ENCODE assay signal across 1 cellular context in the genomic region with DNA sequence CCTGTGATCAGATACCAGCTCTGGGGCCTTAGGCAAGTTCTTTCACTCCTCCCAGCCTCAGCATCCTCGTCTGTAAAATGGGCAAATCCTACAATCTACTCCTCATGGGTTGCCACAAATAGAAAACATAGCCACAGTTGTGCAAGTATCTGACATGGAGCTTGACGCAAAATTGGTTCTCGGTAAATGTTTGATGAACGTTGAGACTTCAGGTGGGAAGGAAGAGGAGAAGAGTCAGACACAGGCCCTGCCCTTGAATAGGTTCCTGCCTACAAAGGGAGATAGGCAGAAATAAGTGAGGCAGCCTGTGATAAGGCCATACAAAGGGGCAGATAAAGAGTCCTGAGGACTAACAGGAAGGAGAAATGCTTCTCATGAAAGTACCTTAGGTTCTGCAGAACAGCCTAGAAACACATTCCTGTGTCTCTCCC.
A peak's percentile ranks its signal among the peaks of the same experiment; 100 is the strongest.
TF ChIP-seq lines count a peak whose summit lies in the region.

No MANE protein-coding gene starts in this region.

TF ChIP-seq in K562, 482 proteins besides CTCF, POLR2A, EP300 and RAD21 (continued from another document and continues in another):
- TF ChIP-seq, protein P1, sequence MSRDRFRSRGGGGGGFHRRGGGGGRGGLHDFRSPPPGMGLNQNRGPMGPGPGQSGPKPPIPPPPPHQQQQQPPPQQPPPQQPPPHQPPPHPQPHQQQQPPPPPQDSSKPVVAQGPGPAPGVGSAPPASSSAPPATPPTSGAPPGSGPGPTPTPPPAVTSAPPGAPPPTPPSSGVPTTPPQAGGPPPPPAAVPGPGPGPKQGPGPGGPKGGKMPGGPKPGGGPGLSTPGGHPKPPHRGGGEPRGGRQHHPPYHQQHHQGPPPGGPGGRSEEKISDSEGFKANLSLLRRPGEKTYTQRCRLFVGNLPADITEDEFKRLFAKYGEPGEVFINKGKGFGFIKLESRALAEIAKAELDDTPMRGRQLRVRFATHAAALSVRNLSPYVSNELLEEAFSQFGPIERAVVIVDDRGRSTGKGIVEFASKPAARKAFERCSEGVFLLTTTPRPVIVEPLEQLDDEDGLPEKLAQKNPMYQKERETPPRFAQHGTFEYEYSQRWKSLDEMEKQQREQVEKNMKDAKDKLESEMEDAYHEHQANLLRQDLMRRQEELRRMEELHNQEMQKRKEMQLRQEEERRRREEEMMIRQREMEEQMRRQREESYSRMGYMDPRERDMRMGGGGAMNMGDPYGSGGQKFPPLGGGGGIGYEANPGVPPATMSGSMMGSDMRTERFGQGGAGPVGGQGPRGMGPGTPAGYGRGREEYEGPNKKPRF (IDR thresholded peaks at IDR 0.05; ENCODE audit: low read depth, low read length) = no peak
- TF ChIP-seq BRF2 (IDR thresholded peaks at IDR 0.05; ENCODE audit: borderline replicate concordance, insufficient read depth, insufficient read length) (no peak), TRIM28 (IDR thresholded peaks at IDR 0.05) (0 out of 2 replicates have a peak, but pooled peaks have one; percentile 43), NR4A1 (CRISPR knock-in tag; IDR thresholded peaks at IDR 0.05) (no peak), NR4A1 (tag; IDR thresholded peaks at IDR 0.05) (peak; percentile 32; the same call in 1 of the 2 replicates), HDAC6 (IDR thresholded peaks at IDR 0.05; ENCODE audit: low read depth, low read length) (no peak), ARHGAP35 (IDR thresholded peaks at IDR 0.05; ENCODE audit: partially characterized antibody) (no peak), SUPT5H (IDR thresholded peaks at IDR 0.05) (no peak), HDAC2 (IDR thresholded peaks at IDR 0.05) (peak; percentile 96), ZNF133 (CRISPR knock-in tag; IDR thresholded peaks at IDR 0.05) (no peak), PHTF2 (CRISPR knock-in tag; IDR thresholded peaks at IDR 0.05) (no peak), SMARCA5 (IDR thresholded peaks at IDR 0.05) (peak; percentile 93), NR2C2 (CRISPR knock-in tag; IDR thresholded peaks at IDR 0.05) (no peak), NR2C2 (tag; IDR thresholded peaks at IDR 0.05) (peak; percentile 28; the same call in 1 of the 2 replicates), CREB5 (CRISPR knock-in tag; IDR thresholded peaks at IDR 0.05) (no peak), NFATC3 (IDR thresholded peaks at IDR 0.05) (no peak), CHD1 (IDR thresholded peaks at IDR 0.05; ENCODE audit: low read length) (no peak), CC2D1A (IDR thresholded peaks at IDR 0.05) (peak; percentile 50; the same call in 1 of the 2 replicates), DACH1 (IDR thresholded peaks at IDR 0.05; ENCODE audit: partially characterized antibody) (peak; percentile 26), RCOR1 (IDR thresholded peaks at IDR 0.05; ENCODE audit: borderline replicate concordance in 1 of 2, low read depth in 2 of 2, low read length in 2 of 2) (peak; percentile 49 to 93; a peak in 3 of 4 replicates), KLF16 (IDR thresholded peaks at IDR 0.05) (peak; percentile 44; the same call in 1 of the 2 replicates), HMG20B (CRISPR knock-in tag; IDR thresholded peaks at IDR 0.05) (no peak), NCOA1 (IDR thresholded peaks at IDR 0.05; ENCODE audit: low read depth) (no peak; the same call in 1 of the 2 replicates), JUN (IDR thresholded peaks at IDR 0.05; ENCODE audit: borderline replicate concordance, low read depth, low read length) (no peak), JUN (CRISPR knock-in tag; IDR thresholded peaks at IDR 0.05; ENCODE audit: borderline replicate concordance) (no peak), CBX2 (IDR thresholded peaks at IDR 0.05; ENCODE audit: insufficient read depth, low read length, poor library complexity, severe bottlenecking) (no peak), SMARCC2 (IDR thresholded peaks at IDR 0.05; ENCODE audit: low read depth) (peak; percentile 57; the same call in 1 of the 2 replicates), MCM3 (IDR thresholded peaks at IDR 0.05) (no peak), ZNF408 (CRISPR knock-in tag; IDR thresholded peaks at IDR 0.05; ENCODE audit: low read depth) (no peak), ZNF324 (CRISPR knock-in tag; IDR thresholded peaks at IDR 0.05) (no peak), ZFP36 (IDR thresholded peaks at IDR 0.05; ENCODE audit: low read depth, low read length, partially characterized antibody) (no peak), SNIP1 (IDR thresholded peaks at IDR 0.05; ENCODE audit: low read depth) (no peak), FIP1L1 (IDR thresholded peaks at IDR 0.05; ENCODE audit: low read depth, low read length, poor library complexity, severe bottlenecking) (no peak), GABPB1 (CRISPR knock-in tag; IDR thresholded peaks at IDR 0.05) (no peak), GTF2F1 (IDR thresholded peaks at IDR 0.05; ENCODE audit: low read depth, low read length) (no peak), ZNF197 (CRISPR knock-in tag; IDR thresholded peaks at IDR 0.05; ENCODE audit: low read depth) (no peak)
- TF ChIP-seq, protein P2, sequence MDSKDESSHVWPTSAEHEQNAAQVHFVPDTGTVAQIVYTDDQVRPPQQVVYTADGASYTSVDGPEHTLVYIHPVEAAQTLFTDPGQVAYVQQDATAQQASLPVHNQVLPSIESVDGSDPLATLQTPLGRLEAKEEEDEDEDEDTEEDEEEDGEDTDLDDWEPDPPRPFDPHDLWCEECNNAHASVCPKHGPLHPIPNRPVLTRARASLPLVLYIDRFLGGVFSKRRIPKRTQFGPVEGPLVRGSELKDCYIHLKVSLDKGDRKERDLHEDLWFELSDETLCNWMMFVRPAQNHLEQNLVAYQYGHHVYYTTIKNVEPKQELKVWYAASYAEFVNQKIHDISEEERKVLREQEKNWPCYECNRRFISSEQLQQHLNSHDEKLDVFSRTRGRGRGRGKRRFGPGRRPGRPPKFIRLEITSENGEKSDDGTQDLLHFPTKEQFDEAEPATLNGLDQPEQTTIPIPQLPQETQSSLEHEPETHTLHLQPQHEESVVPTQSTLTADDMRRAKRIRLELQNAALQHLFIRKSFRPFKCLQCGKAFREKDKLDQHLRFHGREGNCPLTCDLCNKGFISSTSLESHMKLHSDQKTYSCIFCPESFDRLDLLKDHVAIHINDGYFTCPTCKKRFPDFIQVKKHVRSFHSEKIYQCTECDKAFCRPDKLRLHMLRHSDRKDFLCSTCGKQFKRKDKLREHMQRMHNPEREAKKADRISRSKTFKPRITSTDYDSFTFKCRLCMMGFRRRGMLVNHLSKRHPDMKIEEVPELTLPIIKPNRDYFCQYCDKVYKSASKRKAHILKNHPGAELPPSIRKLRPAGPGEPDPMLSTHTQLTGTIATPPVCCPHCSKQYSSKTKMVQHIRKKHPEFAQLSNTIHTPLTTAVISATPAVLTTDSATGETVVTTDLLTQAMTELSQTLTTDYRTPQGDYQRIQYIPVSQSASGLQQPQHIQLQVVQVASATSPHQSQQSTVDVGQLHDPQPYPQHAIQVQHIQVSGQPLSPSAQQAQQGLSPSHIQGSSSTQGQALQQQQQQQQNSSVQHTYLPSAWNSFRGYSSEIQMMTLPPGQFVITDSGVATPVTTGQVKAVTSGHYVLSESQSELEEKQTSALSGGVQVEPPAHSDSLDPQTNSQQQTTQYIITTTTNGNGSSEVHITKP (IDR thresholded peaks at IDR 0.05; ENCODE audit: partially characterized antibody) = no peak
- TF ChIP-seq, protein P3, sequence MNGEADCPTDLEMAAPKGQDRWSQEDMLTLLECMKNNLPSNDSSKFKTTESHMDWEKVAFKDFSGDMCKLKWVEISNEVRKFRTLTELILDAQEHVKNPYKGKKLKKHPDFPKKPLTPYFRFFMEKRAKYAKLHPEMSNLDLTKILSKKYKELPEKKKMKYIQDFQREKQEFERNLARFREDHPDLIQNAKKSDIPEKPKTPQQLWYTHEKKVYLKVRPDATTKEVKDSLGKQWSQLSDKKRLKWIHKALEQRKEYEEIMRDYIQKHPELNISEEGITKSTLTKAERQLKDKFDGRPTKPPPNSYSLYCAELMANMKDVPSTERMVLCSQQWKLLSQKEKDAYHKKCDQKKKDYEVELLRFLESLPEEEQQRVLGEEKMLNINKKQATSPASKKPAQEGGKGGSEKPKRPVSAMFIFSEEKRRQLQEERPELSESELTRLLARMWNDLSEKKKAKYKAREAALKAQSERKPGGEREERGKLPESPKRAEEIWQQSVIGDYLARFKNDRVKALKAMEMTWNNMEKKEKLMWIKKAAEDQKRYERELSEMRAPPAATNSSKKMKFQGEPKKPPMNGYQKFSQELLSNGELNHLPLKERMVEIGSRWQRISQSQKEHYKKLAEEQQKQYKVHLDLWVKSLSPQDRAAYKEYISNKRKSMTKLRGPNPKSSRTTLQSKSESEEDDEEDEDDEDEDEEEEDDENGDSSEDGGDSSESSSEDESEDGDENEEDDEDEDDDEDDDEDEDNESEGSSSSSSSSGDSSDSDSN (IDR thresholded peaks at IDR 0.05; ENCODE audit: borderline replicate concordance in 1 of 2, low read depth in 2 of 2, low read length in 2 of 2) = no peak
- TF ChIP-seq, protein P4, sequence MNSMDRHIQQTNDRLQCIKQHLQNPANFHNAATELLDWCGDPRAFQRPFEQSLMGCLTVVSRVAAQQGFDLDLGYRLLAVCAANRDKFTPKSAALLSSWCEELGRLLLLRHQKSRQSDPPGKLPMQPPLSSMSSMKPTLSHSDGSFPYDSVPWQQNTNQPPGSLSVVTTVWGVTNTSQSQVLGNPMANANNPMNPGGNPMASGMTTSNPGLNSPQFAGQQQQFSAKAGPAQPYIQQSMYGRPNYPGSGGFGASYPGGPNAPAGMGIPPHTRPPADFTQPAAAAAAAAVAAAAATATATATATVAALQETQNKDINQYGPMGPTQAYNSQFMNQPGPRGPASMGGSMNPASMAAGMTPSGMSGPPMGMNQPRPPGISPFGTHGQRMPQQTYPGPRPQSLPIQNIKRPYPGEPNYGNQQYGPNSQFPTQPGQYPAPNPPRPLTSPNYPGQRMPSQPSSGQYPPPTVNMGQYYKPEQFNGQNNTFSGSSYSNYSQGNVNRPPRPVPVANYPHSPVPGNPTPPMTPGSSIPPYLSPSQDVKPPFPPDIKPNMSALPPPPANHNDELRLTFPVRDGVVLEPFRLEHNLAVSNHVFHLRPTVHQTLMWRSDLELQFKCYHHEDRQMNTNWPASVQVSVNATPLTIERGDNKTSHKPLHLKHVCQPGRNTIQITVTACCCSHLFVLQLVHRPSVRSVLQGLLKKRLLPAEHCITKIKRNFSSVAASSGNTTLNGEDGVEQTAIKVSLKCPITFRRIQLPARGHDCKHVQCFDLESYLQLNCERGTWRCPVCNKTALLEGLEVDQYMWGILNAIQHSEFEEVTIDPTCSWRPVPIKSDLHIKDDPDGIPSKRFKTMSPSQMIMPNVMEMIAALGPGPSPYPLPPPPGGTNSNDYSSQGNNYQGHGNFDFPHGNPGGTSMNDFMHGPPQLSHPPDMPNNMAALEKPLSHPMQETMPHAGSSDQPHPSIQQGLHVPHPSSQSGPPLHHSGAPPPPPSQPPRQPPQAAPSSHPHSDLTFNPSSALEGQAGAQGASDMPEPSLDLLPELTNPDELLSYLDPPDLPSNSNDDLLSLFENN (IDR thresholded peaks at IDR 0.05; ENCODE audit: low read depth in 2 of 2, low read length in 2 of 2) = no peak
- TF ChIP-seq, protein P5, sequence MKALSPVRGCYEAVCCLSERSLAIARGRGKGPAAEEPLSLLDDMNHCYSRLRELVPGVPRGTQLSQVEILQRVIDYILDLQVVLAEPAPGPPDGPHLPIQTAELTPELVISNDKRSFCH (CRISPR knock-in tag; IDR thresholded peaks at IDR 0.05) = no peak
- TF ChIP-seq, protein P5 (tag; IDR thresholded peaks at IDR 0.05) = no peak
- TF ChIP-seq, protein P6, sequence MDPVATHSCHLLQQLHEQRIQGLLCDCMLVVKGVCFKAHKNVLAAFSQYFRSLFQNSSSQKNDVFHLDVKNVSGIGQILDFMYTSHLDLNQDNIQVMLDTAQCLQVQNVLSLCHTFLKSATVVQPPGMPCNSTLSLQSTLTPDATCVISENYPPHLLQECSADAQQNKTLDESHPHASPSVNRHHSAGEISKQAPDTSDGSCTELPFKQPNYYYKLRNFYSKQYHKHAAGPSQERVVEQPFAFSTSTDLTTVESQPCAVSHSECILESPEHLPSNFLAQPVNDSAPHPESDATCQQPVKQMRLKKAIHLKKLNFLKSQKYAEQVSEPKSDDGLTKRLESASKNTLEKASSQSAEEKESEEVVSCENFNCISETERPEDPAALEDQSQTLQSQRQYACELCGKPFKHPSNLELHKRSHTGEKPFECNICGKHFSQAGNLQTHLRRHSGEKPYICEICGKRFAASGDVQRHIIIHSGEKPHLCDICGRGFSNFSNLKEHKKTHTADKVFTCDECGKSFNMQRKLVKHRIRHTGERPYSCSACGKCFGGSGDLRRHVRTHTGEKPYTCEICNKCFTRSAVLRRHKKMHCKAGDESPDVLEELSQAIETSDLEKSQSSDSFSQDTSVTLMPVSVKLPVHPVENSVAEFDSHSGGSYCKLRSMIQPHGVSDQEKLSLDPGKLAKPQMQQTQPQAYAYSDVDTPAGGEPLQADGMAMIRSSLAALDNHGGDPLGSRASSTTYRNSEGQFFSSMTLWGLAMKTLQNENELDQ (CRISPR knock-in tag; IDR thresholded peaks at IDR 0.05; ENCODE audit: borderline replicate concordance) = no peak
- TF ChIP-seq, protein P7, sequence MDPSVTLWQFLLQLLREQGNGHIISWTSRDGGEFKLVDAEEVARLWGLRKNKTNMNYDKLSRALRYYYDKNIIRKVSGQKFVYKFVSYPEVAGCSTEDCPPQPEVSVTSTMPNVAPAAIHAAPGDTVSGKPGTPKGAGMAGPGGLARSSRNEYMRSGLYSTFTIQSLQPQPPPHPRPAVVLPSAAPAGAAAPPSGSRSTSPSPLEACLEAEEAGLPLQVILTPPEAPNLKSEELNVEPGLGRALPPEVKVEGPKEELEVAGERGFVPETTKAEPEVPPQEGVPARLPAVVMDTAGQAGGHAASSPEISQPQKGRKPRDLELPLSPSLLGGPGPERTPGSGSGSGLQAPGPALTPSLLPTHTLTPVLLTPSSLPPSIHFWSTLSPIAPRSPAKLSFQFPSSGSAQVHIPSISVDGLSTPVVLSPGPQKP (CRISPR knock-in tag; IDR thresholded peaks at IDR 0.05) = no peak
- TF ChIP-seq, protein P8, sequence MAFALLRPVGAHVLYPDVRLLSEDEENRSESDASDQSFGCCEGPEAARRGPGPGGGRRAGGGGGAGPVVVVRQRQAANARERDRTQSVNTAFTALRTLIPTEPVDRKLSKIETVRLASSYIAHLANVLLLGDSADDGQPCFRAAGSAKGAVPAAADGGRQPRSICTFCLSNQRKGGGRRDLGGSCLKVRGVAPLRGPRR (CRISPR knock-in tag; IDR thresholded peaks at IDR 0.05) = no peak
